Comparison of ENCODE assay signal across 12 cellular contexts in the genomic region with DNA sequence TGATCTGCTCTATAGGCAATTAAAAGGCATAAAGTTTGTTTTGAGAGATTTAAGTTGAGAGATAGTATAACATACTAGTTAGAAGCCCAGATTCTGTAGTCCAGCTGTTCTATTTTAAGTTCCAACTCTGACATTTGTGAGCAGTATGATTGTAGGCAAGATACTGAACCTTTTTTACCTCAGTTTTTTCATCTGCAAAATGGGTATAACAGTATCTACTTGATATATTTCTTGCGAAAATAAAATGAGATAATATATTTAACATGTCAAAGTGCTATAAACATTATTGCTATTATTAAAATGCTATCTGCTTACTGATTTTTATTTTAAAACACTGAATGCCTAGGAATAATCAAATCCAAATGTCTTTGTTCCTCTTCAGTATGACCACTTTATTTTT. TPM values are rescaled to one million over a fixed set of nuclear protein-coding genes. Genes with fewer than 3 reads are reported as not detected.
"Had no signal": no experiment of that assay in that cellular context is flagged by ENCODE, and none has a peak within 500 bp of the region (broad histone marks: within the 10 kb centered on the region; RNA-seq: fewer than 3 reads in every experiment).

No MANE protein-coding gene starts in this region.

- H3K4me2 ChIP-seq: GM23338 had no signal

- DNase-seq: GM23248, GOT3, H7, H9, HCEC 1CT, HFFc6 had no signal

- FAIRE-seq: H1, H54 had no signal

- H3K27ac ChIP-seq: GM23248 had no signal

- H3K9me3 ChIP-seq: HAP-1 had no signal

- H2AFZ ChIP-seq: GM23248, GM23338 had no signal

- H3K9ac ChIP-seq: GM23248 had no signal

- ATAC-seq: GM23338, HCT116 had no signal

- H3K4me3 ChIP-seq: GM23248, GM23338, HAP-1 had no signal

- H3K4me1 ChIP-seq: HAP-1 had no signal

- H3K36me3 ChIP-seq: HAP-1 had no signal

RNA-seq across cellular contexts. Expression of a gene that starts 19.2 kb away (rescaled TPM):
- total RNA-seq: GM23248, GM23338, H1, H4, H7, H9, HFFc6 had no signal
- polyA plus RNA-seq: GM23248, GM23338, H1 had no signal
